In the genomic region with DNA sequence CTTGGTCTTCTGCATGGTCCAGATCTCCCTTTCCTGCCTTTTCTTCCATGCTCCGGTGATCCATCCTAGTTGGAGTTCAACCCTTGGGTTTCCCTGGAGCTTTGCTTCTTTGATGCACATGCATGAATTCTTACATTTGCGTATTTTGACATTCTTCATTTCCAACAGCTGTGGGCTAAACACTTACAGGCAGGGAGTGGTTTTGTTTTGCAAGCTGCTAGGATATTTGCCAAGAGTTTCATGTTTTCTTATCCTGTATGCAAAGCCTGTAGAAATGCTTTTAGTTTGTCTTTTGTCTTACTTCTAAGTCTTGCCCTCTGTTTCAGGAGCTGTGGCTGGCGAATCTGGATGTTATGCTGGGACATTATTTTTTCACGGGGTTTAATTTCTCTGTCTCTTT, we compare ENCODE assay signal across 11 cellular contexts.
"Had no signal": no experiment of that assay in that cellular context is flagged by ENCODE, and none has a peak within 500 bp of the region (broad histone marks: within the 10 kb centered on the region; RNA-seq: fewer than 3 reads in every experiment).

No MANE protein-coding gene starts in this region.

- H3K36me3 ChIP-seq: brain microvascular endothelial cell, prostate gland, right lobe of liver had no signal

- H3K27me3 ChIP-seq: brain microvascular endothelial cell, right lobe of liver had no signal

- H3K9me3 ChIP-seq: prostate gland, right lobe of liver had no signal

- H3K27ac ChIP-seq: brain microvascular endothelial cell, prostate gland, right lobe of liver had no signal

- H3K4me1 ChIP-seq: prostate gland, right lobe of liver had no signal

- DNase-seq: activated effector memory CD4-positive, alpha-beta T cell treated with Interleukin-2 at 50 U/mL for 16 hours; activated T-cell treated with anti-CD3 and anti-CD28 coated beads, Interleukin-2, amount 50 U/mL, for 1 hour; brain microvascular endothelial cell; cerebellar nuclear complex; endodermal cell; left colon; right lobe of liver; SW 1271 had no signal

- H3K4me3 ChIP-seq: prostate gland, right lobe of liver had no signal

- ATAC-seq: activated CD4-positive, CD25-positive, alpha-beta regulatory T cell treated with anti-CD3 and anti-CD28 coated beads, Interleukin-2, amount 50 U/mL, for 24 hours; esophagus mucosa; left colon; right lobe of liver had no signal
